ENCODE assay signal across 1 cellular context in the genomic region with DNA sequence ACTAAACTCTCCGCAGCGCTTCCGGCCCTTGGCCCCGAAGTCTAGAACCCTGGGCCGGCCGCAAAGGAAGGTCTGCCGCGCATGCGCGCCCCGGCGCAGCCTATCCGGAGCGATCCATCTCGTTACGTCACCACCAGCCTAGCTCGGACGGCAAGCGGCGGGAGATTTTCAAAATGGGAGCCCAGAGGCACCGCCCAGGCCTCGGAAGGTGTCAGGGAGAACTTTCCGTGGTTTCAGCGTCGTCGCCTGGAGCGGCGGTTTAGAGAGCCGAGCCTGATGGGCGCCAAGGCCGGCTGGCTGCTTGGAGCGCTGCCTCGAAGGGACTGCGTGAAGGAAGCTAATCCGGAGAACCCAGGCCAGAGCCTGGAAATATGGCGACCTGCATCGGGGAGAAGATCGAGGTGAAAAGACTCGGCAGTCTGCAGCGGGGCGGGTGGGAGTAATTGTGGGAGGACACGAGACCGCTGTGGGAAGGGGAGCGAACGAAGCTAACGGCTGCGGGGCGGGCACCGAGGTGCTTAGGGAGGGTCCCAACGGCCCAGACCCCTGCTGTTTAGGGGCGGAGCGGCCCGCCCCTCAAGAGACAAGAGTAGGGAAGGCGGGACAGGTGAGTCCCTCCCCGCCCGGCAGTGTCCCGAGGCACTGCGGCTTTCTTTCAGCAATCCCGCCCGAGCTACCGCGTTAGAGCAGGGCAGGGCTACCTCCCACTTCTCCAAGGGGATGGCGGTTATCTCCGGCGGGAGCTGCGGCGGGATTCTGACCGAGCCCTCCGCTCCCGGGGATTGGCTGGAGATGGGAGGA.
TF ChIP-seq lines count a peak whose summit lies in the region.

Gene PLK4 (plus strand): TSS at position 130 of the 801 bp plus-strand sequence. CDS start 242 bp downstream, at position 372.

TF ChIP-seq in K562, 482 proteins besides CTCF, POLR2A, EP300 and RAD21 (continued from another document and continues in another):
- TF ChIP-seq, protein P1, sequence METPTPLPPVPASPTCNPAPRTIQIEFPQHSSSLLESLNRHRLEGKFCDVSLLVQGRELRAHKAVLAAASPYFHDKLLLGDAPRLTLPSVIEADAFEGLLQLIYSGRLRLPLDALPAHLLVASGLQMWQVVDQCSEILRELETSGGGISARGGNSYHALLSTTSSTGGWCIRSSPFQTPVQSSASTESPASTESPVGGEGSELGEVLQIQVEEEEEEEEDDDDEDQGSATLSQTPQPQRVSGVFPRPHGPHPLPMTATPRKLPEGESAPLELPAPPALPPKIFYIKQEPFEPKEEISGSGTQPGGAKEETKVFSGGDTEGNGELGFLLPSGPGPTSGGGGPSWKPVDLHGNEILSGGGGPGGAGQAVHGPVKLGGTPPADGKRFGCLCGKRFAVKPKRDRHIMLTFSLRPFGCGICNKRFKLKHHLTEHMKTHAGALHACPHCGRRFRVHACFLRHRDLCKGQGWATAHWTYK (CRISPR knock-in tag; IDR thresholded peaks at IDR 0.05) = no peak
- TF ChIP-seq ZNF518B (CRISPR knock-in tag; IDR thresholded peaks at IDR 0.05) = no peak
- TF ChIP-seq, protein P2, sequence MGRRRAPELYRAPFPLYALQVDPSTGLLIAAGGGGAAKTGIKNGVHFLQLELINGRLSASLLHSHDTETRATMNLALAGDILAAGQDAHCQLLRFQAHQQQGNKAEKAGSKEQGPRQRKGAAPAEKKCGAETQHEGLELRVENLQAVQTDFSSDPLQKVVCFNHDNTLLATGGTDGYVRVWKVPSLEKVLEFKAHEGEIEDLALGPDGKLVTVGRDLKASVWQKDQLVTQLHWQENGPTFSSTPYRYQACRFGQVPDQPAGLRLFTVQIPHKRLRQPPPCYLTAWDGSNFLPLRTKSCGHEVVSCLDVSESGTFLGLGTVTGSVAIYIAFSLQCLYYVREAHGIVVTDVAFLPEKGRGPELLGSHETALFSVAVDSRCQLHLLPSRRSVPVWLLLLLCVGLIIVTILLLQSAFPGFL (CRISPR knock-in tag; IDR thresholded peaks at IDR 0.05) = peak; percentile 61; the same call in 1 of the 2 replicates
- TF ChIP-seq ZNF707 (CRISPR knock-in tag; conservative IDR thresholded peaks at IDR 0.05) = no peak
- no peak for TF ChIP-seq CREBBP (IDR thresholded peaks at IDR 0.05; ENCODE audit: low read depth, low read length)
- TF ChIP-seq ZNF408 (CRISPR knock-in tag; IDR thresholded peaks at IDR 0.05; ENCODE audit: low read depth) = no peak
- TF ChIP-seq, protein P3, sequence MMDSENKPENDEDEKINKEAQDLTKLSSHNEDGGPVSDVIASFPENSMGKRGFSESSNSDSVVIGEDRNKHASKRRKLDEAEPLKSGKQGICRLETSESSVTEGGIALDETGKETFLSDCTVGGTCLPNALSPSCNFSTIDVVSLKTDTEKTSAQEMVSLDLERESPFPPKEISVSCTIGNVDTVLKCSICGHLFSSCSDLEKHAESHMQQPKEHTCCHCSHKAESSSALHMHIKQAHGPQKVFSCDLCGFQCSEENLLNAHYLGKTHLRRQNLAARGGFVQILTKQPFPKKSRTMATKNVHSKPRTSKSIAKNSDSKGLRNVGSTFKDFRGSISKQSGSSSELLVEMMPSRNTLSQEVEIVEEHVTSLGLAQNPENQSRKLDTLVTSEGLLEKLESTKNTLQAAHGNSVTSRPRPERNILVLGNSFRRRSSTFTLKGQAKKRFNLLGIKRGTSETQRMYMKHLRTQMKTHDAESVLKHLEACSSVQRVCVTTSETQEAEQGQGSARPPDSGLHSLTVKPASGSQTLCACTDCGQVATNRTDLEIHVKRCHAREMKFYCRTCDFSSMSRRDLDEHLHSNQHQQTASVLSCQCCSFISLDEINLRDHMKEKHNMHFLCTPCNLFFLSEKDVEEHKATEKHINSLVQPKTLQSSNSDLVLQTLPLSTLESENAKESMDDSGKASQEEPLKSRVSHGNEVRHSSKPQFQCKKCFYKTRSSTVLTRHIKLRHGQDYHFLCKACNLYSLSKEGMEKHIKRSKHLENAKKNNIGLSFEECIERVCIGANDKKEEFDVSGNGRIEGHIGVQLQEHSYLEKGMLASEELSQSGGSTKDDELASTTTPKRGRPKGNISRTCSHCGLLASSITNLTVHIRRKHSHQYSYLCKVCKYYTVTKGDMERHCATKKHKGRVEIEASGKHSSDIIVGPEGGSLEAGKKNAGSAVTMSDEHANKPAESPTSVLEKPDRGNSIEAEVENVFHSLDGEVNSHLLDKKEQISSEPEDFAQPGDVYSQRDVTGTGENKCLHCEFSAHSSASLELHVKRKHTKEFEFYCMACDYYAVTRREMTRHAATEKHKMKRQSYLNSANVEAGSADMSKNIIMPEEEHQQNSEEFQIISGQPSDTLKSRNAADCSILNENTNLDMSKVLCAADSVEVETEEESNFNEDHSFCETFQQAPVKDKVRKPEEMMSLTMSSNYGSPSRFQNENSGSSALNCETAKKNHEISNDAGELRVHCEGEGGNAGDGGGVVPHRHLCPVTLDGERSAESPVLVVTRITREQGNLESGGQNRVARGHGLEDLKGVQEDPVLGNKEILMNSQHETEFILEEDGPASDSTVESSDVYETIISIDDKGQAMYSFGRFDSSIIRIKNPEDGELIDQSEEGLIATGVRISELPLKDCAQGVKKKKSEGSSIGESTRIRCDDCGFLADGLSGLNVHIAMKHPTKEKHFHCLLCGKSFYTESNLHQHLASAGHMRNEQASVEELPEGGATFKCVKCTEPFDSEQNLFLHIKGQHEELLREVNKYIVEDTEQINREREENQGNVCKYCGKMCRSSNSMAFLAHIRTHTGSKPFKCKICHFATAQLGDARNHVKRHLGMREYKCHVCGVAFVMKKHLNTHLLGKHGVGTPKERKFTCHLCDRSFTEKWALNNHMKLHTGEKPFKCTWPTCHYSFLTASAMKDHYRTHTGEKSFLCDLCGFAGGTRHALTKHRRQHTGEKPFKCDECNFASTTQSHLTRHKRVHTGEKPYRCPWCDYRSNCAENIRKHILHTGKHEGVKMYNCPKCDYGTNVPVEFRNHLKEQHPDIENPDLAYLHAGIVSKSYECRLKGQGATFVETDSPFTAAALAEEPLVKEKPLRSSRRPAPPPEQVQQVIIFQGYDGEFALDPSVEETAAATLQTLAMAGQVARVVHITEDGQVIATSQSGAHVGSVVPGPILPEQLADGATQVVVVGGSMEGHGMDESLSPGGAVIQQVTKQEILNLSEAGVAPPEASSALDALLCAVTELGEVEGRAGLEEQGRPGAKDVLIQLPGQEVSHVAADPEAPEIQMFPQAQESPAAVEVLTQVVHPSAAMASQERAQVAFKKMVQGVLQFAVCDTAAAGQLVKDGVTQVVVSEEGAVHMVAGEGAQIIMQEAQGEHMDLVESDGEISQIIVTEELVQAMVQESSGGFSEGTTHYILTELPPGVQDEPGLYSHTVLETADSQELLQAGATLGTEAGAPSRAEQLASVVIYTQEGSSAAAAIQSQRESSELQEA (IDR thresholded peaks at IDR 0.05; ENCODE audit: low read depth) = peak; percentile 90
- TF ChIP-seq HMGN3 (IDR thresholded peaks at IDR 0.05; ENCODE audit: borderline replicate concordance, extremely low read depth, insufficient read length, low read depth, low read length) = peak; percentile 50
- no peak for TF ChIP-seq SNAPC5 (CRISPR knock-in tag; IDR thresholded peaks at IDR 0.05)
- TF ChIP-seq FOXO4 (CRISPR knock-in tag; IDR thresholded peaks at IDR 0.05) = no peak
- TF ChIP-seq SFPQ (IDR thresholded peaks at IDR 0.05; ENCODE audit: low read depth, low read length) = no peak
- TF ChIP-seq, protein P4, sequence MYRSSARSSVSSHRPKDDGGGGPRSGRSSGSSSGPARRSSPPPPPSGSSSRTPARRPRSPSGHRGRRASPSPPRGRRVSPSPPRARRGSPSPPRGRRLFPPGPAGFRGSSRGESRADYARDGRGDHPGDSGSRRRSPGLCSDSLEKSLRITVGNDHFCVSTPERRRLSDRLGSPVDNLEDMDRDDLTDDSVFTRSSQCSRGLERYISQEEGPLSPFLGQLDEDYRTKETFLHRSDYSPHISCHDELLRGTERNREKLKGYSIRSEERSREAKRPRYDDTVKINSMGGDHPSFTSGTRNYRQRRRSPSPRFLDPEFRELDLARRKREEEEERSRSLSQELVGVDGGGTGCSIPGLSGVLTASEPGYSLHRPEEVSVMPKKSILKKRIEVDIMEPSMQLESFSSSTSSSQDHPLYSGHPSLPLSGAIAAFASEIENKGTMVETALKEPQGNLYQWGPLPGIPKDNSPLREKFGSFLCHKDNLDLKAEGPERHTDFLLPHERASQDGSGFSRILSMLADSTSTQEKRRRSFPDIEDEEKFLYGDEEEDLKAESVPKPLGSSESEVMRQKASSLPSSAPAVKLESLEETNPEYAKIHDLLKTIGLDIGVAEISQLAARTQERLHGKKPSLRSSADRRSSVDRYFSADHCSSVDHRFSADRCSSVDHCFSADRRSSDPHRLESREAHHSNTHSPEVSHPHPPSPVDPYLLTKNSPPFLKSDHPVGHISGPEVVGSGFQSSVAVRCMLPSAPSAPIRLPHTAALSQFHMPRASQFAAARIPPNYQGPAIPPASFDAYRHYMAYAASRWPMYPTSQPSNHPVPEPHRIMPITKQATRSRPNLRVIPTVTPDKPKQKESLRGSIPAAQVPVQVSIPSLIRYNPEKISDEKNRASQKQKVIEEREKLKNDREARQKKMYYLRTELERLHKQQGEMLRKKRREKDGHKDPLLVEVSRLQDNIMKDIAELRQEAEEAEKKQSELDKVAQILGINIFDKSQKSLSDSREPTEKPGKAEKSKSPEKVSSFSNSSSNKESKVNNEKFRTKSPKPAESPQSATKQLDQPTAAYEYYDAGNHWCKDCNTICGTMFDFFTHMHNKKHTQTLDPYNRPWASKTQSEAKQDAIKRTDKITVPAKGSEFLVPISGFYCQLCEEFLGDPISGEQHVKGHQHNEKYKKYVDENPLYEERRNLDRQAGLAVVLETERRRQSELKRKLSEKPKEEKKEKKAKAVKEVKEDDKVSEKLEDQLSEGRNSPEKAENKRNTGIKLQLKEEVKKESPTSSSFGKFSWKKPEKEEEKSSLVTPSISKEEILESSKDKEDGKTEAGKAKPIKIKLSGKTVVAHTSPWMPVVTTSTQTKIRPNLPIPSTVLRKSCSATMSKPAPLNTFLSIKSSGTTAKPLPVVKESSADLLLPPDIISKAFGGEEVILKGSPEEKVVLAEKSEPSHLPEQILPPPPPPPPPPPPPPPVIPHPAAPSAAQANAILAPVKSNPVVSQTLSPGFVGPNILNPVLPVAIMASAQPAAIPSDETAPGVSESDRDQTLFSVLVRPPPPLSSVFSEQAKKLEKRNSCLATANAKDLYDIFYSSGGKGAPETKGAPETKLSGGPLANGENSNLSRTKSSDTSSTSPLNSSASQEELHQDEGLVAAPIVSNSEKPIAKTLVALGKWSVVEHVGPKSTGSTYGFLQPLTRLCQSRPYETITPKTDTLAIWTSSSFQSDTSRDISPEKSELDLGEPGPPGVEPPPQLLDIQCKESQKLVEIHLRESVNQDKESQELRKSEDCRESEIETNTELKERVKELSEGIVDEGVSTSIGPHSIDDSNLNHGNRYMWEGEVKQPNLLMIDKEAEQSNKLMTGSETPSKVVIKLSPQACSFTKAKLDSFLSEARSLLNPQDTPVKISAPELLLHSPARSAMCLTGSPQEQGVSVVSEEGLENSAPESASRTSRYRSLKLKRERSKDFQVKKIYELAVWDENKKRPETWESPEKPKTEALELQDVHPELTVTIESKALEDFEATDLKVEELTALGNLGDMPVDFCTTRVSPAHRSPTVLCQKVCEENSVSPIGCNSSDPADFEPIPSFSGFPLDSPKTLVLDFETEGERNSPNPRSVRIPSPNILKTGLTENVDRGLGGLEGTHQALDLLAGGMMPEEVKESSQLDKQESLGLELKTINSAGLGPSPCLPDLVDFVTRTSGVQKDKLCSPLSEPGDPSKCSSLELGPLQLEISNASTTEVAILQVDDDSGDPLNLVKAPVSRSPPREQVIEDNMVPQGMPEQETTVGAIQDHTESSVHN (IDR thresholded peaks at IDR 0.05; ENCODE audit: borderline replicate concordance in 1 of 2, low read depth in 1 of 2) = no peak
